In genomic region chr6:5995705-5996686, GRCh38 we compare ENCODE assay signal across 8 cellular contexts. TPM values are rescaled to one million over a fixed set of nuclear protein-coding genes. Genes with fewer than 3 reads are reported as not detected.
DNase-seq lines count a peak whose midpoint lies in the region; ATAC-seq and TF ChIP-seq lines count a peak whose summit lies in the region.

No MANE protein-coding gene starts in this region.

- POLR2A ChIA-PET in Panc1 (lab: Charles Lee) = no interaction called here

- intact Hi-C loops in Panc1 (cut with micrococcal nuclease; ENCODE audit: unreplicated experiment) (loop anchor here (10.0 kb wide), 1 partner anchor 521 kb away; no protein-coding TSS in a partner anchor), colonic mucosa (cut with DNase I) (no loop called here), right lobe of liver (cut with DNase I) (no loop called here)

- peak; percentile 19 for TF ChIP-seq CTCF in GM10266 (IDR thresholded peaks at IDR 0.05; ENCODE audit: control insufficient read depth, insufficient read depth, low read depth, missing control alignments)
- peak; percentile 70 for TF ChIP-seq CTCF in Panc1 (IDR thresholded peaks at IDR 0.05)
- TF ChIP-seq CTCF in colonic mucosa (IDR thresholded peaks at IDR 0.05) = no peak
- TF ChIP-seq CTCF in right lobe of liver (IDR thresholded peaks at IDR 0.05) = no peak

- H3K27me3 ChIP-seq in Panc1 (ENCODE audit: control insufficient read depth, insufficient read depth, low read length) (peaks cover 7% of the 10 kb centered on the region; the same call in 1 of the 2 replicates), colonic mucosa (peaks cover 82% of the 10 kb centered on the region), right lobe of liver (peaks cover 0 to 53% of the 10 kb centered on the region in 2 donors)

- no peak for TF ChIP-seq POLR2A in right lobe of liver (IDR thresholded peaks at IDR 0.05)

- DNase-seq in A172 (ENCODE audit: low spot score) = peak; percentile 82
- no peak for DNase-seq in GM10266 (ENCODE audit: extremely low spot score)
- no peak for DNase-seq in Panc1 (ENCODE audit: low read depth, low spot score)
- peak; percentile 64 for DNase-seq in colonic mucosa
- DNase-seq in right lobe of liver = peak; percentile 68 to 83 (median 73)
- DNase-seq in midbrain (lab: John Stamatoyannopoulos, UW) = no peak

- peak overlapping the region; percentile 18 to 62 for H3K9ac ChIP-seq in colonic mucosa (ENCODE audit: low read depth in 2 of 2, low read length in 2 of 2)

- in situ Hi-C loops in Panc1 (cut with HindIII; ENCODE audit: low pct_unique_long_range_greater_than_20kb, low sequenced_read_pairs) = no loop called here

- peaks cover 10% of the 10 kb centered on the region for H3K4me1 ChIP-seq in Panc1 (ENCODE audit: control insufficient read depth, insufficient read depth, low read length)
- peaks cover 16% of the 10 kb centered on the region for H3K4me1 ChIP-seq in colonic mucosa
- peaks cover 0 to 20% (median 6%) of the 10 kb centered on the region in 4 donors for H3K4me1 ChIP-seq in right lobe of liver

- CTCF ChIA-PET in Panc1 (lab: Charles Lee) = no interaction called here

- H3K36me3 ChIP-seq in Panc1 (ENCODE audit: control insufficient read depth, insufficient read depth, low read length) = no peaks in the 10 kb centered on the region
- H3K36me3 ChIP-seq in colonic mucosa = no peaks in the 10 kb centered on the region
- H3K36me3 ChIP-seq in right lobe of liver = no peaks in the 10 kb centered on the region

- no TSS peak for BruUV-seq in Panc1 (replicated peaks; lab: Mats Ljungman, UMichigan)

- H3K4me3 ChIP-seq in Panc1 (ENCODE audit: low read depth in 2 of 2, low read length in 2 of 2) (peak overlapping the region; percentile 78 to 92), colonic mucosa (peak overlapping the region; percentile 54), right lobe of liver (peak overlapping the region; percentile 48 to 55 (median 50))

- 11% methylated on average over 21 of the region's 50 CpGs for WGBS in right lobe of liver (ENCODE audit: insufficient coverage, low coverage, low lambda C conversion rate, missing lambda C conversion rate)

- ATAC-seq in Panc1 = peak; percentile 90
- peak; percentile 74 to 85 (median 81) for ATAC-seq in right lobe of liver
- no peak for ATAC-seq in HG02970 (IDR thresholded peaks at IDR 0.05; ENCODE audit: low FRiP score, unreplicated experiment)

- peak overlapping the region; percentile 48; the same call in 1 of the 2 replicates for H3K27ac ChIP-seq in Panc1 (ENCODE audit: low read length)
- H3K27ac ChIP-seq in colonic mucosa = no peak overlapping the region
- peak overlapping the region in 2 of 3 donors; percentile 13 for H3K27ac ChIP-seq in right lobe of liver
- H3K27ac ChIP-seq in temporal lobe (ENCODE audit: low read depth, low read length) = peak overlapping the region; percentile 59

- H3K9me3 ChIP-seq in Panc1 (ENCODE audit: control insufficient read depth, insufficient read depth, low read depth, low read length) (no peaks in the 10 kb centered on the region), colonic mucosa (no peaks in the 10 kb centered on the region), right lobe of liver (no peaks in the 10 kb centered on the region)

RNA-seq across cellular contexts. Expression of gene NRN1, which starts 10.7 kb away (rescaled TPM):
- total RNA-seq in A172 (2014; rRNA removed; shearing (Covaris generic)) = 6.5 and 8.7 TPM in 2 replicates
- total RNA-seq in Panc1 (2021; ENCODE audit: unreplicated experiment) (0.18 TPM), colonic mucosa (1 to 10 TPM; 1.6 to 4.5 TPM), right lobe of liver (1 to 10 TPM in 5 of 6 experiments, under 1 TPM in 1; 0.86 to 3.4 (median 2.4) TPM), temporal lobe (9.6 TPM)
- polyA plus RNA-seq in Panc1 (2012; ENCODE audit: insufficient read length) = not detected

Comparison
In these comparisons a context has a peak if more than half of its experiments do, and no peak if none do; other contexts are left out.
1. DNase-seq: peak in A172 (single experiment), colonic mucosa (single experiment) and right lobe of liver (3 of 3); none in GM10266 (single experiment), Panc1 (single experiment) and midbrain (single experiment).
2. CTCF ChIP-seq: peak in GM10266 (single experiment) and Panc1 (single experiment); none in colonic mucosa (single experiment) and right lobe of liver (0 of 4).
3. Peak in every context shown above with its lines, with median percentiles within 50 percentile points of each other: H3K4me3 ChIP-seq.